Comparison of ENCODE assay signal across 18 cellular contexts in the genomic region with DNA sequence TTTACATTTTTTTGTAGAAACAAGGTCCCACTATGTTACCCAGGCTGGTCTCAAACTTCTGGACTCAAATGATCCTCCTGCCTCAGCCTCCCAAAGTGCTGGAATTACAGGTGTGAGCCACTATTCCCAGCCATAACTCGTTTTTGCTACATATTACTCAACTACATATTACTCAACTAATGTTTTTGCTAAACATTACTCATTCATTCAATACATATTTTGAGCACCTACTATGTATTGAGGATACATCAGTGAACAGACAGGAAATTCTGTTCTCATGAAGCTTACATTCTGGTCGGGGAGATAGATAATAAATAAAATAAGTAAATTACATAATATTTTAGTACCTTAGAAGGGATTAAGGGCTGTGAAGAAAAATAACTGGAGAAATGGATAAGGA. TPM values are rescaled to one million over a fixed set of nuclear protein-coding genes. Genes with fewer than 3 reads are reported as not detected.
DNase-seq lines count a peak whose midpoint lies in the region; ATAC-seq, FAIRE-seq and TF ChIP-seq lines count a peak whose summit lies in the region.
"Had no signal": no experiment of that assay in that cellular context is flagged by ENCODE, and none has a peak within 500 bp of the region (broad histone marks: within the 10 kb centered on the region; RNA-seq: fewer than 3 reads in every experiment).

No MANE protein-coding gene starts in this region.

- H3K27me3 Mint-ChIP-seq in naive thymus-derived CD8-positive, alpha-beta T cell = no peaks in the 10 kb centered on the region
- H3K27me3 Mint-ChIP-seq: B cell had no signal

- H3K23ac ChIP-seq in trophoblast cell (ENCODE audit: low read length) = no peak overlapping the region

- no CpG with 5 or more reads among the region's 2 CpGs for WGBS in trophoblast cell (ENCODE audit: extremely low coverage, insufficient coverage, insufficient read length)

- H3K27me3 ChIP-seq in bronchial epithelial cell (ENCODE audit: control insufficient read depth, insufficient read depth, low read length) = no peaks in the 10 kb centered on the region
- no peaks in the 10 kb centered on the region for H3K27me3 ChIP-seq in trophoblast cell (ENCODE audit: insufficient read depth, low read length)
- H3K27me3 ChIP-seq: BLaER1 treated with 17β-estradiol and CSF1 and Interleukin-3, amounts not matched to agents 10 nM and 100 nM had no signal

- no peaks in the 10 kb centered on the region for H3K4me1 ChIP-seq in trophoblast cell (ENCODE audit: control insufficient read depth in 1 of 2, insufficient read depth in 2 of 2, low read length in 2 of 2)
- H3K4me1 ChIP-seq: BLaER1 treated with 17β-estradiol and CSF1 and Interleukin-3, amounts not matched to agents 10 nM and 100 nM; HAP-1 had no signal

- H3K4me3 Mint-ChIP-seq in naive thymus-derived CD8-positive, alpha-beta T cell = no peak overlapping the region
- H3K4me3 Mint-ChIP-seq: B cell; CD8-positive, alpha-beta T cell had no signal

- peaks cover 0 to 4% (median 2%) of the 10 kb centered on the region in 3 donors for H3K36me3 Mint-ChIP-seq in naive thymus-derived CD8-positive, alpha-beta T cell
- H3K36me3 Mint-ChIP-seq: CD8-positive, alpha-beta T cell had no signal

- no peak overlapping the region for H4K8ac ChIP-seq in trophoblast cell (ENCODE audit: low read depth, low read length)

- no peak overlapping the region for H3K4ac ChIP-seq in trophoblast cell (ENCODE audit: low read depth, low read length)

- no peak overlapping the region for H3K4me2 ChIP-seq in trophoblast cell (ENCODE audit: low read length)
- H3K4me2 ChIP-seq: BLaER1 treated with 17β-estradiol and CSF1 and Interleukin-3, amounts not matched to agents 10 nM and 100 nM had no signal

- no peak for ATAC-seq in naive thymus-derived CD8-positive, alpha-beta T cell
- ATAC-seq: CD8-positive, alpha-beta T cell had no signal

- H3K14ac ChIP-seq in trophoblast cell (ENCODE audit: low read length) = no peak overlapping the region

- no peaks in the 10 kb centered on the region for H3K4me1 Mint-ChIP-seq in naive thymus-derived CD8-positive, alpha-beta T cell
- H3K4me1 Mint-ChIP-seq: B cell had no signal

- no peak overlapping the region for H3K18ac ChIP-seq in trophoblast cell (ENCODE audit: low read length)

- H2BK5ac ChIP-seq in trophoblast cell (ENCODE audit: low read depth, low read length, poor library complexity) = no peak overlapping the region

- no peak overlapping the region for H2BK120ac ChIP-seq in trophoblast cell (ENCODE audit: insufficient read depth, low read length, poor library complexity)

- H2AK5ac ChIP-seq in trophoblast cell (ENCODE audit: low read length) = no peak overlapping the region

- H3K9me3 ChIP-seq in trophoblast cell (ENCODE audit: insufficient read depth, low read depth, low read length) = no peaks in the 10 kb centered on the region

- H4K12ac ChIP-seq in trophoblast cell (ENCODE audit: low read depth, low read length) = no peak overlapping the region

- H3K36me3 ChIP-seq in bronchial epithelial cell (ENCODE audit: control insufficient read depth, insufficient read depth, low read length) (no peaks in the 10 kb centered on the region), trophoblast cell (ENCODE audit: control insufficient read depth in 1 of 2, insufficient read depth in 2 of 2, low read length in 2 of 2) (no peaks in the 10 kb centered on the region)
- H3K36me3 ChIP-seq: HAP-1 had no signal

- no peaks in the 10 kb centered on the region for H3K79me2 ChIP-seq in trophoblast cell (ENCODE audit: control insufficient read depth, insufficient read depth, low read length, poor library complexity)

- H3K9me3 Mint-ChIP-seq in naive thymus-derived CD8-positive, alpha-beta T cell = peaks cover 0 to 6% (median 2%) of the 10 kb centered on the region in 9 donors

- no peak overlapping the region for H3K27ac ChIP-seq in trophoblast cell (ENCODE audit: low read depth, low read length)
- H3K27ac ChIP-seq: BLaER1 treated with 17β-estradiol and CSF1 and Interleukin-3, amounts not matched to agents 10 nM and 100 nM; HL-60 had no signal

- DNase-seq in ELR (ENCODE audit: low read depth) = peak; percentile 25
- DNase-seq in HCEC 1CT = peak; percentile 35
- peak; percentile 69 for DNase-seq in bronchial epithelial cell (ENCODE audit: low read depth)
- peak; percentile 9 to 79 for DNase-seq in trophoblast cell
- DNase-seq in middle frontal gyrus (ENCODE audit: extremely low spot score, low spot score) = no peak
- no peak for DNase-seq in naive thymus-derived CD8-positive, alpha-beta T cell
- DNase-seq: Calu3; CD8-positive, alpha-beta T cell; DND-41; EL had no signal

- no peak overlapping the region for H2BK12ac ChIP-seq in trophoblast cell (ENCODE audit: low read length)

- H2AFZ ChIP-seq in trophoblast cell (ENCODE audit: insufficient read depth, low read length, poor library complexity) = no peak overlapping the region

- no peaks in the 10 kb centered on the region for H3K79me1 ChIP-seq in trophoblast cell (ENCODE audit: low read length)

- no peak overlapping the region for H3K27ac Mint-ChIP-seq in naive thymus-derived CD8-positive, alpha-beta T cell
- H3K27ac Mint-ChIP-seq: B cell; CD8-positive, alpha-beta T cell had no signal

- H3K4me3 ChIP-seq in bronchial epithelial cell (ENCODE audit: low read depth, low read length) (no peak overlapping the region), trophoblast cell (ENCODE audit: low read depth, low read length) (no peak overlapping the region)
- H3K4me3 ChIP-seq: BLaER1 treated with 17β-estradiol and CSF1 and Interleukin-3, amounts not matched to agents 10 nM and 100 nM; HAP-1 had no signal

- TF ChIP-seq CTCF in bronchial epithelial cell (IDR thresholded peaks at IDR 0.05; ENCODE audit: insufficient read depth, low read length, severe bottlenecking) = no peak

- no peak for FAIRE-seq in bronchial epithelial cell (lab: Jason Lieb, UNC)
- FAIRE-seq: G401.6, GM12891, GM19239, H1 had no signal

- POLR2A ChIA-PET in naive thymus-derived CD8-positive, alpha-beta T cell (lab: Charles Lee) = no interaction called here

- no peak overlapping the region for H3K9ac ChIP-seq in trophoblast cell (ENCODE audit: low read length)
- H3K9ac ChIP-seq: BLaER1 treated with 17β-estradiol and CSF1 and Interleukin-3, amounts not matched to agents 10 nM and 100 nM had no signal

- no peak overlapping the region for H4K91ac ChIP-seq in trophoblast cell (ENCODE audit: low read depth, low read length)

RNA-seq across cellular contexts. Expression of gene STOM, which starts 34.9 kb away (rescaled TPM):
- total RNA-seq in bronchial epithelial cell = 215 and 356 TPM in 2 replicates
- 125 and 136 TPM in 2 replicates for polyA plus RNA-seq in trophoblast cell (2013)
- total RNA-seq in naive thymus-derived CD8-positive, alpha-beta T cell = 10 to 100 TPM; 16.0 to 17.9 TPM
- polyA plus RNA-seq in naive thymus-derived CD8-positive, alpha-beta T cell = 100 to 1,000 TPM in 1 of 3 donors, 10 to 100 TPM in 2; 18.7 to 193 (median 19.5) TPM

Comparison
In these comparisons a context has a peak if more than half of its experiments do, and no peak if none do; other contexts are left out.
1. DNase-seq: peak in ELR (single experiment), HCEC 1CT (single experiment), bronchial epithelial cell (single experiment) and trophoblast cell (2 of 2); none in middle frontal gyrus (single experiment) and naive thymus-derived CD8-positive, alpha-beta T cell (0 of 10).
2. RNA of gene STOM, which starts 34.9 kb away (total RNA-seq): 215 to 356 TPM in bronchial epithelial cell; 16.0 to 17.9 TPM in naive thymus-derived CD8-positive, alpha-beta T cell; every median in the first group is over 10 times any median in the second.